In the genomic region with DNA sequence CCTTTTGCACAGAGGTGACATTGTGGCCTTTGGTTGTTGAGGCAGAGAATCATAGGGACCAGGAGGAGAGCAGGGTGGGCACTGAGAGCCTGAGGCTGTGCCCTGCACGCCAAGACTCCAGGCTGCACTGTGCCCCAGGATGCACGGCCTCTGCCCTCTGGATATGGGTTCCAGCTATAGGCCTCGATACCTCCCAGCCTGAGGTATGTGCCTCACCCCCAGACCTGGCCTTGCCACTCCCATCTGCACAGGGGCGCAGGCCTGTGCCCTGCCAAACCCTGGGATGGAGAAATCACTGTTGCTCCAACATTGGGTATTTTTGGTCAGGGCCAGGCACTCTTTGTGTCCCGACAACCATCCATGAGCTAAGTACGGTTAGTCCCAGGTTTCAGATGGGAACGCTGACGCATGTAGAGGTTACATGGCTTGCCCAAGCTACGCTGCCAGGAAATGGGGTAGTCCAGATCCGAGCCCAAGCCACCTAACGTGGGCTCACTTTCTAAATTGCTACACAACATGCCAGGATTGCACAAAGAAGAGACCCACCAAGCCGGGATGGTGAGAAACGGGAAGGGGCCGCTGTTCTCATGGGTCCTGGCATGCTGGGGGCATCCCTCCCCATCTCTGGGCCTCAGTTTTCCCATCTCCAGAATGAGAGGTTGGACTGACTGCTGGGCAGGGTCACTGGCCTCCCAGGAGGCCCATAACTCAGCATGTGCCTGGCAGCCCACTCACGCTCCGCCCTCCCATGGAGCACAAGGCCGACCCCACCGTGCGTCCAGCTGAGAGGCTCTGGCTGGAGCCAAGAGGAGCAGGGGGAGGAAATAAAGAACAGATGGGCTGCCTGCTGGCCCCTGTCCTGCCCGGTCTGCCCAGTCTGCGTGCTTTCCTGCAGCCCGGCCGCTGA, we compare ENCODE assay signal across 9 cellular contexts. TPM values are rescaled to one million over a fixed set of nuclear protein-coding genes. Genes with fewer than 3 reads are reported as not detected.
A peak's percentile ranks its signal among the peaks of the same experiment; 100 is the strongest.
DNase-seq lines count a peak whose midpoint lies in the region; ATAC-seq, FAIRE-seq and TF ChIP-seq lines count a peak whose summit lies in the region.
"Had no signal": no experiment of that assay in that cellular context is flagged by ENCODE, and none has a peak within 500 bp of the region (broad histone marks: within the 10 kb centered on the region; RNA-seq: fewer than 3 reads in every experiment).

No MANE protein-coding gene starts in this region.

- H3K27me3 ChIP-seq in HepG2 (ENCODE audit: control insufficient read depth in 1 of 2, insufficient read depth in 2 of 2, low read length in 2 of 2) (no peaks in the 10 kb centered on the region), stomach (no peaks in the 10 kb centered on the region), A673 (replicated peaks; ENCODE audit: insufficient read depth, low read depth, low read length, poor library complexity) (no peaks in the 10 kb centered on the region)

- H3K4me1 ChIP-seq in HepG2 (ENCODE audit: insufficient read depth, low read length), result peaks cover 72% of the 10 kb centered on the region
- H3K4me1 ChIP-seq in stomach, result no peaks in the 10 kb centered on the region
- H3K4me1 ChIP-seq in A673 (ENCODE audit: insufficient read depth, low read length, poor library complexity, severe bottlenecking), result peaks cover 48% of the 10 kb centered on the region

- CTCF ChIA-PET in HEK293T (lab: Yijun Ruan, JAX), result interaction anchor here (1.6 kb wide), 1 partner anchor 27 kb away, joined by 4 read pairs; no protein-coding TSS in a partner anchor
- CTCF ChIA-PET in HepG2 (lab: Yijun Ruan, JAX; ENCODE audit: low intra/inter-chr PET ratio, low total read pairs), result interaction anchor here (2.6 to 2.9 kb wide), 2 partner anchors 66 to 86 kb away, joined by 13 to 23 read pairs; no protein-coding TSS in a partner anchor
- CTCF ChIA-PET in A673 (lab: Charles Lee), result no interaction called here

- POLR2A ChIA-PET in HEK293T (lab: Yijun Ruan, JAX) (no interaction called here), HepG2 (lab: Yijun Ruan, JAX) (no interaction called here), A673 (lab: Charles Lee; ENCODE audit: low non-redundant PET) (no interaction called here)

- H3K79me2 ChIP-seq in HepG2 (ENCODE audit: insufficient read depth, low read length), result no peaks in the 10 kb centered on the region

- no peak for TF ChIP-seq CTCF in HepG2 (CRISPR knock-in tag; IDR thresholded peaks at IDR 0.05)
- TF ChIP-seq CTCF in stomach (IDR thresholded peaks at IDR 0.05), result no peak
- TF ChIP-seq CTCF in A673 (conservative IDR thresholded peaks at IDR 0.05; ENCODE audit: low read depth, low read length), result no peak

- no peak overlapping the region for H3K9ac ChIP-seq in HepG2 (ENCODE audit: insufficient read depth, low read depth, low read length)

- TF ChIP-seq POLR2A in HepG2 (IDR thresholded peaks at IDR 0.05; ENCODE audit: insufficient read depth in 1 of 2, low read depth in 2 of 2, low read length in 2 of 2) (no peak), stomach (IDR thresholded peaks at IDR 0.05) (no peak)

- in situ Hi-C loops in HepG2 (cut with HindIII; ENCODE audit: extremely low pct_ligation_motif_present, low pct_unique_long_range_greater_than_20kb), result no loop called here

- no peak for TF ChIP-seq RAD21 in HepG2 (CRISPR knock-in tag; IDR thresholded peaks at IDR 0.05)

- H3K27ac ChIP-seq in HepG2 (ENCODE audit: extremely low read length, insufficient read depth, low read length) (no peak overlapping the region), stomach (peak overlapping the region in 1 of 5 donors; percentile 40), A673 (ENCODE audit: low read depth, low read length, poor library complexity, severe bottlenecking) (no peak overlapping the region)

- ATAC-seq in HepG2 (no peak), GM21447 (IDR thresholded peaks at IDR 0.05; ENCODE audit: unreplicated experiment) (no peak)

- no peak overlapping the region for H2AFZ ChIP-seq in HepG2 (ENCODE audit: low read length)

- TF ChIP-seq EP300 in HepG2 (IDR thresholded peaks at IDR 0.05; ENCODE audit: low read depth in 2 of 2, low read length in 2 of 2) (no peak), HepG2 (CRISPR knock-in tag; IDR thresholded peaks at IDR 0.05; ENCODE audit: borderline replicate concordance) (no peak), stomach (IDR thresholded peaks at IDR 0.05) (peak; percentile 78)

- H3K4me2 ChIP-seq in HepG2 (ENCODE audit: low read depth, low read length), result peak overlapping the region; percentile 37; the same call in 1 of the 2 replicates

- intact Hi-C loops in HepG2 (cut with micrococcal nuclease; ENCODE audit: unreplicated experiment) (loop anchor here (5.0 kb wide), 1 partner anchor 46 kb away; the partner anchor contains the start of gene ZCCHC24), stomach (cut with DNase I; ENCODE audit: low total_unique reads) (no loop called here), A673 (cut with micrococcal nuclease; ENCODE audit: unreplicated experiment) (loop anchor here (5.0 kb wide), 1 partner anchor 66 kb away; no protein-coding TSS in a partner anchor)

- H4K20me1 ChIP-seq in HepG2 (ENCODE audit: insufficient read depth, low read length), result no peaks in the 10 kb centered on the region

- WGBS in HepG2 (ENCODE audit: low lambda C conversion rate), result 86% methylated on average over 14 of the region's 23 CpGs
- WGBS in stomach, 5 donors, result 59 to 82% (median 71%) methylated on average over 21 to 23 of the region's 23 CpGs

- DNase-seq in HEK293T (ENCODE audit: extremely low spot score) (no peak), HepG2 (ENCODE audit: low spot score) (no peak), stomach (no peak), foreskin melanocyte (no peak), A673 (ENCODE audit: low spot score) (no peak)
- DNase-seq in activated CD4-positive, alpha-beta T cell treated with anti-CD3 and anti-CD28 coated beads, Interleukin-2, amount 50 U/mL, for 1 hour, result no peak
- DNase-seq: NCI-H1092 had no signal

- peaks cover 0 to 1% of the 10 kb centered on the region in 2 experiments; a peak in 1 of 5 replicates for H3K36me3 ChIP-seq in HepG2 (replicated peaks in 1 of 2; ENCODE audit: control insufficient read depth in 1 of 2, insufficient read depth in 2 of 2, low read length in 2 of 2)
- peaks cover 0 to 7% (median 3%) of the 10 kb centered on the region in 4 donors for H3K36me3 ChIP-seq in stomach
- no peaks in the 10 kb centered on the region for H3K36me3 ChIP-seq in A673 (ENCODE audit: insufficient read depth, low read length, poor library complexity, severe bottlenecking)

- FAIRE-seq in endometrium (lab: Jason Lieb, UNC) (peak; percentile 26), HepG2 (lab: Jason Lieb, UNC) (no peak)

- H3K4me3 ChIP-seq in HepG2 (replicated peaks in 1 of 3; ENCODE audit: insufficient read depth in 1 of 3, low read depth in 2 of 3, low read length in 3 of 3) (peak overlapping the region in 1 of 3 experiments; percentile 24; a peak in 1 of 6 replicates), stomach (no peak overlapping the region), A673 (ENCODE audit: low read depth, low read length, poor library complexity, severe bottlenecking) (no peak overlapping the region)

- H3K9me3 ChIP-seq in HepG2 (ENCODE audit: low read length), result no peaks in the 10 kb centered on the region
- H3K9me3 ChIP-seq in stomach, result no peaks in the 10 kb centered on the region
- no peaks in the 10 kb centered on the region for H3K9me3 ChIP-seq in A673 (ENCODE audit: low read depth, low read length, poor library complexity, severe bottlenecking)

- BruUV-seq in HepG2 (replicated peaks; lab: Mats Ljungman, UMichigan) (no TSS peak), A673 (replicated peaks; lab: Mats Ljungman, UMichigan) (no TSS peak)

RNA-seq across cellular contexts. Expression of gene ZCCHC24, which starts 44.2 kb away (rescaled TPM):
- total RNA-seq in HepG2 (2016; rRNA removed; fragmentation: Illumina TruSeq; extraction: Trizol), result 3.1 and 3.9 TPM in 2 replicates
- 0.62 and 0.81 TPM in 2 replicates for total RNA-seq in HepG2 (2016; cell fraction: cytosol; rRNA removed; fragmentation: Illumina TruSeq; extraction: Trizol; ENCODE audit: low read depth)
- total RNA-seq in HepG2 (2016; cell fraction: insoluble cytoplasmic fraction; rRNA removed; fragmentation: Illumina TruSeq; extraction: Trizol), result 3.5 and 3.6 TPM in 2 replicates
- 3.7 and 4.0 TPM in 2 replicates for total RNA-seq in HepG2 (2016; cell fraction: membrane; rRNA removed; fragmentation: Illumina TruSeq; extraction: Trizol)
- total RNA-seq in HepG2 (2016; cell fraction: nucleus; rRNA removed; fragmentation: Illumina TruSeq; extraction: Trizol), result 2.4 and 2.5 TPM in 2 replicates
- polyA plus RNA-seq in HepG2 (2011; rRNA removed), result 7.7 and 7.9 TPM in 2 replicates
- polyA plus RNA-seq in HepG2 (2011; cell fraction: cytosol; rRNA removed), result 6.1 and 7.9 TPM in 2 replicates
- 5.9 and 9.2 TPM in 2 replicates for polyA plus RNA-seq in HepG2 (2011; cell fraction: nucleus; rRNA removed)
- 3.8 and 4.0 TPM in 2 replicates for polyA plus RNA-seq in HepG2 (2012)
- 0.43 and 0.45 TPM in 2 replicates for polyA plus RNA-seq in HepG2 (2016; cell fraction: cytosol; fragmentation: Illumina TruSeq; extraction: Trizol; ENCODE audit: low read depth)
- 5.1 and 5.5 TPM in 2 replicates for polyA plus RNA-seq in HepG2 (2016; cell fraction: insoluble cytoplasmic fraction; fragmentation: Illumina TruSeq; extraction: Trizol; ENCODE audit: low read depth)
- 2.8 and 3.1 TPM in 2 replicates for polyA plus RNA-seq in HepG2 (2016; cell fraction: membrane; fragmentation: Illumina TruSeq; extraction: Trizol; ENCODE audit: low read depth)
- polyA plus RNA-seq in HepG2 (2016; cell fraction: nucleus; fragmentation: Illumina TruSeq; extraction: Trizol; ENCODE audit: insufficient read depth, low read depth), result 4.3 and 4.9 TPM in 2 replicates
- polyA minus RNA-seq in HepG2 (2011; rRNA and poly(A)+ RNA removed; ENCODE audit: low replicate concordance), result 4.8 and 18.6 TPM in 2 replicates
- polyA minus RNA-seq in HepG2 (2011; cell fraction: cytosol; rRNA and poly(A)+ RNA removed), result 7.8 and 8.3 TPM in 2 replicates
- 3.5 and 3.6 TPM in 2 replicates for polyA minus RNA-seq in HepG2 (2011; cell fraction: nucleus; rRNA and poly(A)+ RNA removed)
- total RNA-seq in stomach, result 10 to 100 TPM in 4 of 5 donors, 1 to 10 TPM in 1; 9.7 to 60.3 (median 28.0) TPM
- 10 to 100 TPM; 13.3 to 53.0 (median 45.3) TPM for polyA plus RNA-seq in stomach
- 9.8 and 17.9 TPM in 2 replicates for total RNA-seq in A673 (2021)

RNA-seq across cellular contexts. Expression of gene PPIF, which starts 54.0 kb away (rescaled TPM):
- total RNA-seq in HepG2 (2016; rRNA removed; fragmentation: Illumina TruSeq; extraction: Trizol) (157 and 178 TPM in 2 replicates), stomach (100 to 1,000 TPM in 1 of 5 donors, 10 to 100 TPM in 3, 1 to 10 TPM in 1; 6.4 to 149 (median 46.8) TPM), A673 (2021) (133 and 160 TPM in 2 replicates)
- total RNA-seq in HepG2 (2016; cell fraction: cytosol; rRNA removed; fragmentation: Illumina TruSeq; extraction: Trizol; ENCODE audit: low read depth), result 30.6 and 37.3 TPM in 2 replicates
- total RNA-seq in HepG2 (2016; cell fraction: insoluble cytoplasmic fraction; rRNA removed; fragmentation: Illumina TruSeq; extraction: Trizol), result 154 and 176 TPM in 2 replicates
- 93.6 and 97.6 TPM in 2 replicates for total RNA-seq in HepG2 (2016; cell fraction: membrane; rRNA removed; fragmentation: Illumina TruSeq; extraction: Trizol)
- 106 and 121 TPM in 2 replicates for total RNA-seq in HepG2 (2016; cell fraction: nucleus; rRNA removed; fragmentation: Illumina TruSeq; extraction: Trizol)
- polyA plus RNA-seq in HepG2 (2011; rRNA removed) (134 and 147 TPM in 2 replicates), stomach (100 to 1,000 TPM in 1 of 3 donors, 10 to 100 TPM in 2; 27.5 to 177 (median 54.7) TPM)
- polyA plus RNA-seq in HepG2 (2011; cell fraction: cytosol; rRNA removed), result 144 and 156 TPM in 2 replicates
- polyA plus RNA-seq in HepG2 (2011; cell fraction: nucleus; rRNA removed), result 229 and 231 TPM in 2 replicates
- polyA plus RNA-seq in HepG2 (2012), result 92.0 and 152 TPM in 2 replicates
- 48.0 and 48.3 TPM in 2 replicates for polyA plus RNA-seq in HepG2 (2016; cell fraction: cytosol; fragmentation: Illumina TruSeq; extraction: Trizol; ENCODE audit: low read depth)
- polyA plus RNA-seq in HepG2 (2016; cell fraction: insoluble cytoplasmic fraction; fragmentation: Illumina TruSeq; extraction: Trizol; ENCODE audit: low read depth), result 270 and 301 TPM in 2 replicates
- 80.3 and 83.8 TPM in 2 replicates for polyA plus RNA-seq in HepG2 (2016; cell fraction: membrane; fragmentation: Illumina TruSeq; extraction: Trizol; ENCODE audit: low read depth)
- 218 and 229 TPM in 2 replicates for polyA plus RNA-seq in HepG2 (2016; cell fraction: nucleus; fragmentation: Illumina TruSeq; extraction: Trizol; ENCODE audit: insufficient read depth, low read depth)
- 220 and 249 TPM in 2 replicates for polyA minus RNA-seq in HepG2 (2011; rRNA and poly(A)+ RNA removed; ENCODE audit: low replicate concordance)
- polyA minus RNA-seq in HepG2 (2011; cell fraction: cytosol; rRNA and poly(A)+ RNA removed), result 69.6 and 71.7 TPM in 2 replicates
- polyA minus RNA-seq in HepG2 (2011; cell fraction: nucleus; rRNA and poly(A)+ RNA removed), result 105 and 112 TPM in 2 replicates
